In genomic region chr16:85569615-85570212, GRCh38 we compare ENCODE assay signal across 8 cellular contexts. TPM values are rescaled to one million over a fixed set of nuclear protein-coding genes. Genes with fewer than 3 reads are reported as not detected.
DNase-seq lines count a peak whose midpoint lies in the region; ATAC-seq and TF ChIP-seq lines count a peak whose summit lies in the region.

No MANE protein-coding gene starts in this region.

- no peaks in the 10 kb centered on the region for H3K27me3 ChIP-seq in heart left ventricle

- peak overlapping the region in 1 of 12 donors; percentile 0 for H3K4me3 ChIP-seq in heart left ventricle

- no peaks in the 10 kb centered on the region for H3K36me3 ChIP-seq in heart left ventricle

- H3K27ac Mint-ChIP-seq in activated CD8-positive, alpha-beta memory T cell treated with anti-CD3 and anti-CD28 coated beads, Interleukin-2, amount 10 ng/mL, durations not matched to agents 7 days and 5 days: peak overlapping the region; percentile 91

- no peaks in the 10 kb centered on the region for H3K27me3 Mint-ChIP-seq in activated CD8-positive, alpha-beta memory T cell treated with anti-CD3 and anti-CD28 coated beads, Interleukin-2, amount 10 ng/mL, durations not matched to agents 7 days and 5 days

- H3K4me1 Mint-ChIP-seq in activated CD8-positive, alpha-beta memory T cell treated with anti-CD3 and anti-CD28 coated beads, Interleukin-2, amount 10 ng/mL, durations not matched to agents 7 days and 5 days: peaks cover 56% of the 10 kb centered on the region

- peaks cover 0 to 11% (median 0%) of the 10 kb centered on the region in 12 donors for H3K9me3 ChIP-seq in heart left ventricle

- TF ChIP-seq CTCF in heart left ventricle (IDR thresholded peaks at IDR 0.05): no peak

- peak overlapping the region in 3 of 12 donors; percentile 2 to 76 (median 35) for H3K27ac ChIP-seq in heart left ventricle

- no peaks in the 10 kb centered on the region for H3K9me3 Mint-ChIP-seq in activated CD8-positive, alpha-beta memory T cell treated with anti-CD3 and anti-CD28 coated beads, Interleukin-2, amount 10 ng/mL, durations not matched to agents 7 days and 5 days (ENCODE audit: low read depth)

- intact Hi-C loops in heart left ventricle (cut with DNase I): loop anchor here in 1 of 10 donors (5.0 kb wide), 1 partner anchor 43 kb away; the partner anchor contains the start of gene GSE1

- H3K4me1 ChIP-seq in heart left ventricle: peaks cover 4 to 77% (median 26%) of the 10 kb centered on the region in 12 donors

- H3K36me3 Mint-ChIP-seq in activated CD8-positive, alpha-beta memory T cell treated with anti-CD3 and anti-CD28 coated beads, Interleukin-2, amount 10 ng/mL, durations not matched to agents 7 days and 5 days: no peaks in the 10 kb centered on the region

- H3K4me3 Mint-ChIP-seq in activated CD8-positive, alpha-beta memory T cell treated with anti-CD3 and anti-CD28 coated beads, Interleukin-2, amount 10 ng/mL, durations not matched to agents 7 days and 5 days: peak overlapping the region; percentile 68

- CTCF ChIA-PET in activated CD8-positive, alpha-beta memory T cell treated with anti-CD3 and anti-CD28 coated beads, Interleukin-2, amount 10 ng/mL, durations not matched to agents 7 days and 5 days (lab: Charles Lee): interaction anchor here (1.2 to 3.2 kb wide), 6 partner anchors 8 to 149 kb away, joined by 3 to 35 read pairs (median 12); no protein-coding TSS in a partner anchor

- WGBS in heart left ventricle, 4 donors: 61 to 82% (median 75%) methylated on average over 18 to 20 of the region's 20 CpGs

- DNase-seq in stimulated activated naive CD4-positive, alpha-beta T cell treated with Interleukin-2 at 50 U/mL for 16 hours (lab: John Stamatoyannopoulos, UW): peak; percentile 27
- DNase-seq in stimulated activated naive CD4-positive, alpha-beta T cell (lab: John Stamatoyannopoulos, UW): no peak
- DNase-seq in NCI-H146 treated with DMSO at 0.1 percent for 48 hours (lab: John Stamatoyannopoulos, UW; ENCODE audit: unreplicated experiment) (peak; percentile 86), left lobe of liver (ENCODE audit: low spot score) (no peak), NCI-H1930 (lab: John Stamatoyannopoulos, UW) (no peak), heart left ventricle (no peak)
- peak; percentile 87 for DNase-seq in activated CD8-positive, alpha-beta memory T cell treated with anti-CD3 and anti-CD28 coated beads, Interleukin-2, amount 10 ng/mL, durations not matched to agents 7 days and 5 days

- no peak for TF ChIP-seq POLR2A in heart left ventricle (IDR thresholded peaks at IDR 0.05)

- ATAC-seq in HG02798 (IDR thresholded peaks at IDR 0.05; ENCODE audit: poor library complexity, unreplicated experiment): peak; percentile 69
- peak; percentile 76 for ATAC-seq in activated CD8-positive, alpha-beta memory T cell treated with anti-CD3 and anti-CD28 coated beads, Interleukin-2, amount 10 ng/mL, durations not matched to agents 7 days and 5 days
- peak; percentile 33 for ATAC-seq in left lobe of liver
- no peak for ATAC-seq in heart left ventricle

RNA-seq across cellular contexts. Expression of gene GSE1, which starts 43.4 kb away (rescaled TPM):
- 10 to 100 TPM; 43.1 to 55.1 TPM for total RNA-seq in activated CD8-positive, alpha-beta memory T cell treated with anti-CD3 and anti-CD28 coated beads, Interleukin-2, amount 10 ng/mL, durations not matched to agents 7 days and 5 days
- total RNA-seq in left lobe of liver (38.3 TPM), heart left ventricle (10 to 100 TPM; 23.4 to 48.4 (median 38.5) TPM)
- polyA plus RNA-seq in heart left ventricle: 10 to 100 TPM; 18.1 to 35.3 TPM

Comparison
In these comparisons a context has a peak if more than half of its experiments do, and no peak if none do; other contexts are left out.
1. DNase-seq: peak in stimulated activated naive CD4-positive, alpha-beta T cell treated with Interleukin-2 at 50 U/mL for 16 hours (single experiment), NCI-H146 treated with DMSO at 0.1 percent for 48 hours (single experiment) and activated CD8-positive, alpha-beta memory T cell treated with anti-CD3 and anti-CD28 coated beads, Interleukin-2, amount 10 ng/mL, durations not matched to agents 7 days and 5 days (single experiment); none in stimulated activated naive CD4-positive, alpha-beta T cell (0 of 6), left lobe of liver (single experiment), NCI-H1930 (0 of 2) and heart left ventricle (0 of 5).
2. ATAC-seq: peak in HG02798 (single experiment), activated CD8-positive, alpha-beta memory T cell treated with anti-CD3 and anti-CD28 coated beads, Interleukin-2, amount 10 ng/mL, durations not matched to agents 7 days and 5 days (single experiment) and left lobe of liver (single experiment); none in heart left ventricle (0 of 4).